In the genomic region with DNA sequence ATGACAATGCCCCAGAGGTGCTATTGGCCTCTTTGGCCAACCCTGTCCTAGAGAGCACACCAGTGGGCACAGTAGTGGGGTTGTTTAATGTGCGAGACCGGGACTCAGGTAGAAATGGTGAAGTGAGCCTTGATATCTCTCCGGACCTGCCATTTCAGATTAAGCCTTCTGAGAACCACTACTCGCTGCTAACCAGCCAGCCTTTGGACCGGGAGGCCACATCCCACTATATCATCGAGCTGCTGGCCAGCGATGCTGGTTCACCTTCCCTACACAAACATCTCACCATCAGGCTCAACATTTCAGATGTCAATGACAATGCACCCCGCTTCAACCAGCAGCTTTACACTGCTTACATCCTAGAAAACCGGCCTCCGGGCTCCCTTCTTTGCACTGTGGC, we compare ENCODE assay signal across 23 cellular contexts. TPM values are rescaled to one million over a fixed set of nuclear protein-coding genes. Genes with fewer than 3 reads are reported as not detected.
DNase-seq lines count a peak whose midpoint lies in the region; ATAC-seq and TF ChIP-seq lines count a peak whose summit lies in the region.
"Had no signal": no experiment of that assay in that cellular context is flagged by ENCODE, and none has a peak within 500 bp of the region (broad histone marks: within the 10 kb centered on the region; RNA-seq: fewer than 3 reads in every experiment).

No MANE protein-coding gene starts in this region.

- 93 to 98% methylated on average over 8 to 10 of the region's 10 CpGs for WGBS in endodermal cell (ENCODE audit: insufficient coverage in 1 of 2, insufficient read length in 1 of 2), 2 experiments

- H3K4me3 ChIP-seq in DOHH2 (ENCODE audit: low read length) = no peak overlapping the region
- no peak overlapping the region for H3K4me3 ChIP-seq in endodermal cell (ENCODE audit: low read length)
- H3K4me3 ChIP-seq in osteoblast (ENCODE audit: insufficient read depth, low read length) = no peak overlapping the region

- H3K36me3 ChIP-seq in DOHH2 (ENCODE audit: control insufficient read depth, low read length) (peaks cover 94% of the 10 kb centered on the region), endodermal cell (ENCODE audit: control insufficient read depth, insufficient read depth, low read length) (no peaks in the 10 kb centered on the region), osteoblast (ENCODE audit: insufficient read depth, low read length) (peaks cover 29% of the 10 kb centered on the region)

- H3K9ac ChIP-seq in endodermal cell (ENCODE audit: extremely low read depth, low read length, poor library complexity, severe bottlenecking) = no peak overlapping the region
- H3K9ac ChIP-seq: SK-N-SH had no signal

- H3K4me1 ChIP-seq in DOHH2 (ENCODE audit: control insufficient read depth, low read length) = peaks cover 66% of the 10 kb centered on the region
- H3K4me1 ChIP-seq in endodermal cell (ENCODE audit: control insufficient read depth, insufficient read depth, low read length) = peaks cover 14% of the 10 kb centered on the region
- peaks cover 44% of the 10 kb centered on the region for H3K4me1 ChIP-seq in osteoblast (ENCODE audit: insufficient read depth, low read length)

- H3K4me1 Mint-ChIP-seq in IgD-negative memory B cell (peaks cover 7 to 25% (median 12%) of the 10 kb centered on the region in 3 donors), endodermal cell (peaks cover 16% of the 10 kb centered on the region)

- peak overlapping the region; percentile 63; the same call in 1 of the 2 replicates for H3K4me2 ChIP-seq in DOHH2 (ENCODE audit: low read length)
- no peak overlapping the region for H3K4me2 ChIP-seq in osteoblast (ENCODE audit: insufficient read depth, low read length)

- peaks cover 3% of the 10 kb centered on the region for H3K36me3 Mint-ChIP-seq in IgD-negative memory B cell
- peaks cover 22% of the 10 kb centered on the region for H3K36me3 Mint-ChIP-seq in endodermal cell (ENCODE audit: low read depth)
- H3K36me3 Mint-ChIP-seq: CD14-positive monocyte had no signal

- H3K9me3 Mint-ChIP-seq in IgD-negative memory B cell (no peaks in the 10 kb centered on the region), endodermal cell (no peaks in the 10 kb centered on the region)

- no peak for ATAC-seq in SK-N-SH treated with all-trans-retinoic acid at 6 μM for 48 hours
- ATAC-seq: HepG2 had no signal

- H3K9me2 ChIP-seq in DOHH2 (replicated peaks; ENCODE audit: control insufficient read depth, low read length) = no peaks in the 10 kb centered on the region
- H3K9me2 ChIP-seq: SK-N-SH had no signal

- H3K27ac ChIP-seq in DOHH2 (ENCODE audit: low read depth, low read length) = no peak overlapping the region
- no peak overlapping the region for H3K27ac ChIP-seq in endodermal cell (ENCODE audit: low read depth, low read length)
- no peak overlapping the region for H3K27ac ChIP-seq in osteoblast (ENCODE audit: low read depth, low read length)

- H4K20me1 ChIP-seq in DOHH2 (ENCODE audit: control insufficient read depth, insufficient read depth, low read depth, low read length) (no peaks in the 10 kb centered on the region), osteoblast (ENCODE audit: insufficient read depth, low read length) (peaks cover 45% of the 10 kb centered on the region)

- H3K9me3 ChIP-seq in DOHH2 (ENCODE audit: control insufficient read depth, insufficient read depth, low read length) (no peaks in the 10 kb centered on the region), endodermal cell (ENCODE audit: control insufficient read depth, low read length) (no peaks in the 10 kb centered on the region), osteoblast (ENCODE audit: low read depth, low read length) (no peaks in the 10 kb centered on the region)
- H3K9me3 ChIP-seq: SK-N-SH had no signal

- H3K27ac Mint-ChIP-seq in IgD-negative memory B cell (peak overlapping the region in 1 of 3 donors; percentile 29), endodermal cell (no peak overlapping the region)

- H3K4me3 Mint-ChIP-seq in IgD-negative memory B cell = peak overlapping the region in 3 of 4 donors; percentile 39 to 81 (median 73)
- no peak overlapping the region for H3K4me3 Mint-ChIP-seq in endodermal cell

- H3K27me3 Mint-ChIP-seq in IgD-negative memory B cell = peaks cover 35% of the 10 kb centered on the region
- peaks cover 91% of the 10 kb centered on the region for H3K27me3 Mint-ChIP-seq in endodermal cell (ENCODE audit: insufficient read depth)

- H3K79me2 ChIP-seq in DOHH2 (ENCODE audit: control insufficient read depth, low read length) = peaks cover 89% of the 10 kb centered on the region
- H3K79me2 ChIP-seq in osteoblast (ENCODE audit: insufficient read depth, low read length) = peaks cover 79% of the 10 kb centered on the region

- H2AFZ ChIP-seq in osteoblast (ENCODE audit: low read length) = no peak overlapping the region

- H3K27me3 ChIP-seq in DOHH2 (ENCODE audit: control insufficient read depth, low read length) (no peaks in the 10 kb centered on the region), endodermal cell (ENCODE audit: control insufficient read depth, insufficient read depth, low read length, poor library complexity, severe bottlenecking) (peaks cover 13% of the 10 kb centered on the region), osteoblast (ENCODE audit: insufficient read depth, low read length) (no peaks in the 10 kb centered on the region)

- peaks cover 5% of the 10 kb centered on the region; the same call in 1 of the 2 replicates for H3F3A ChIP-seq in DOHH2 (ENCODE audit: control insufficient read depth, insufficient read depth)

- DNase-seq in endodermal cell (peak; percentile 36), osteoblast (ENCODE audit: insufficient read length, low spot score, missing footprints) (peak; percentile 59), SIG-M5 (lab: John Stamatoyannopoulos, UW) (no peak), NCI-H1417 treated with DMSO at 0.1 percent for 48 hours (lab: John Stamatoyannopoulos, UW) (no peak)
- DNase-seq in stimulated activated naive CD4-positive, alpha-beta T cell treated with Interleukin-2 at 50 U/mL for 16 hours (lab: John Stamatoyannopoulos, UW) = no peak
- DNase-seq: ACHN, DMS53, EL, GF-D8, H7, KG1, NCI-H1092, NCI-H1436 treated with DMSO at 0.1 percent for 48 hours, NCI-H1930, NCI-H510A treated with DMSO at 0.1 percent for 48 hours, NCI-H748 treated with DMSO at 0.1 percent for 48 hours, SHP77 treated with DMSO at 0.1 percent for 48 hours, SK-N-SH had no signal

- no peak for TF ChIP-seq CTCF in DOHH2 (IDR thresholded peaks at IDR 0.05; ENCODE audit: low read depth, low read length, poor library complexity, severe bottlenecking)
- TF ChIP-seq CTCF in endodermal cell (conservative IDR thresholded peaks at IDR 0.05) = no peak
- TF ChIP-seq CTCF in osteoblast (IDR thresholded peaks at IDR 0.05; ENCODE audit: extremely low read depth, low read depth, low read length) = no peak

TF ChIP-seq in SK-N-SH treated with all-trans-retinoic acid at 6 μM for 48 hours, 23 proteins besides CTCF, POLR2A, EP300 and RAD21:
- TF ChIP-seq ZNF8 (CRISPR knock-in tag; IDR thresholded peaks at IDR 0.05) = no peak
- TF ChIP-seq, protein P1, sequence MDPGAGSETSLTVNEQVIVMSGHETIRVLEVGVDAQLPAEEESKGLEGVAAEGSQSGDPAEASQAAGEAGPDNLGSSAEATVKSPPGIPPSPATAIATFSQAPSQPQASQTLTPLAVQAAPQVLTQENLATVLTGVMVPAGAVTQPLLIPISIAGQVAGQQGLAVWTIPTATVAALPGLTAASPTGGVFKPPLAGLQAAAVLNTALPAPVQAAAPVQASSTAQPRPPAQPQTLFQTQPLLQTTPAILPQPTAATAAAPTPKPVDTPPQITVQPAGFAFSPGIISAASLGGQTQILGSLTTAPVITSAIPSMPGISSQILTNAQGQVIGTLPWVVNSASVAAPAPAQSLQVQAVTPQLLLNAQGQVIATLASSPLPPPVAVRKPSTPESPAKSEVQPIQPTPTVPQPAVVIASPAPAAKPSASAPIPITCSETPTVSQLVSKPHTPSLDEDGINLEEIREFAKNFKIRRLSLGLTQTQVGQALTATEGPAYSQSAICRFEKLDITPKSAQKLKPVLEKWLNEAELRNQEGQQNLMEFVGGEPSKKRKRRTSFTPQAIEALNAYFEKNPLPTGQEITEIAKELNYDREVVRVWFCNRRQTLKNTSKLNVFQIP (CRISPR knock-in tag; IDR thresholded peaks at IDR 0.05; ENCODE audit: borderline replicate concordance, low read depth) = no peak
TF ChIP-seq in SK-N-SH treated with all-trans-retinoic acid at 6 μM for 48 hours: peak in this region for 0.

RNA-seq across cellular contexts. Expression of gene PCDHGC5, which starts 1.4 kb away (rescaled TPM):
- not detected for polyA plus RNA-seq in IgD-negative memory B cell
- total RNA-seq in endodermal cell (1 to 10 TPM in 1 of 2 donors, under 1 TPM in 1; 0.71 to 1.8 TPM), osteoblast (3.6 and 5.3 TPM in 2 replicates)
- 1.7 TPM for polyA plus RNA-seq in endodermal cell (2013, experiment 1 of 2)
- 1.9 TPM for polyA plus RNA-seq in endodermal cell (2013, experiment 2 of 2)
- total RNA-seq: HepG2 had no signal
- polyA plus RNA-seq: CD14-positive monocyte had no signal

RNA-seq across cellular contexts. Expression of gene PCDHGC4, which starts 5.4 kb away (rescaled TPM):
- polyA plus RNA-seq in IgD-negative memory B cell = not detected
- total RNA-seq in endodermal cell (1 to 10 TPM; 2.6 to 3.0 TPM), osteoblast (2.9 and 3.8 TPM in 2 replicates)
- 22.9 TPM for polyA plus RNA-seq in endodermal cell (2013, experiment 1 of 2)
- polyA plus RNA-seq in endodermal cell (2013, experiment 2 of 2) = 22.7 TPM
- polyA plus RNA-seq: CD14-positive monocyte, HepG2 had no signal

RNA-seq across cellular contexts. Expression of gene PCDHGC3, which starts 14.5 kb away (rescaled TPM):
- polyA plus RNA-seq in IgD-negative memory B cell = 3.9 TPM
- total RNA-seq in endodermal cell (10 to 100 TPM; 13.9 to 27.6 TPM), osteoblast (59.4 and 91.3 TPM in 2 replicates)
- polyA plus RNA-seq in endodermal cell (2013, experiment 1 of 2) = 56.9 TPM
- polyA plus RNA-seq in endodermal cell (2013, experiment 2 of 2) = 55.8 TPM

RNA-seq across cellular contexts. Expression of gene PCDHGA12, which starts 60.0 kb away (rescaled TPM):
- polyA plus RNA-seq in IgD-negative memory B cell = 0.59 TPM
- 1 to 10 TPM; 1.4 to 4.1 TPM for total RNA-seq in endodermal cell
- 0.25 TPM for polyA plus RNA-seq in endodermal cell (2013, experiment 1 of 2)
- 0.25 TPM for polyA plus RNA-seq in endodermal cell (2013, experiment 2 of 2)
- 20.6 and 33.6 TPM in 2 replicates for total RNA-seq in osteoblast
- polyA plus RNA-seq: CD14-positive monocyte had no signal

Comparison
In these comparisons a context has a peak if more than half of its experiments do, and no peak if none do; other contexts are left out.
1. DNase-seq: peak in endodermal cell (single experiment) and osteoblast (single experiment); none in SIG-M5 (single experiment), stimulated activated naive CD4-positive, alpha-beta T cell treated with Interleukin-2 at 50 U/mL for 16 hours (single experiment) and NCI-H1417 treated with DMSO at 0.1 percent for 48 hours (single experiment).